34 cellular contexts compared by ENCODE assay signal in the genomic region with DNA sequence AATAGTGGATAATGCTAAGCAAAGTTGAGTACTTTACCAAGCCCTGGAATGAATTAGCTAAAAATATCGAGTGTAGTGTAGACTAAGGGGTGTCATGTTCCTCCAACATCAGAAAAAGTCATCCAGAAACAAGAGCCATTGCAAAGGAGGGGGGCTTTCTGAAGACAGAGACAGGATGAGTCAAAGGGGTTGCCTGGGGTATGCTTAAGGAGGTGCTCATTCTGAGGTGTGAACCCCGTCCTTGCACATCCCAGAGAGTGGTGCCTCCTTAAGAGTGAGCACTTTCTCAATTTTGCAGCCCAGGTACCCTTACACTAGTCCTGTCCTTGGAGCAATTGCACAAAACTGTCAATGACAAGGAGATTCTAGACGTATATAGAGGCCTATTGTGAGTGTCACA. TPM values are rescaled to one million over a fixed set of nuclear protein-coding genes. Genes with fewer than 3 reads are reported as not detected.
"Had no signal": no experiment of that assay in that cellular context is flagged by ENCODE, and none has a peak within 500 bp of the region (broad histone marks: within the 10 kb centered on the region; RNA-seq: fewer than 3 reads in every experiment).

No MANE protein-coding gene starts in this region.

- H3K9me3 ChIP-seq: esophagus muscularis mucosa, gastroesophageal sphincter, heart left ventricle, left lung, mucosa of descending colon, prostate gland, right atrium auricular region, thoracic aorta, upper lobe of left lung had no signal

- H3K27me3 ChIP-seq: esophagus muscularis mucosa, foreskin keratinocyte, gastroesophageal sphincter, heart left ventricle, left lung, right atrium auricular region, tibial nerve, upper lobe of left lung had no signal

- H3K36me3 ChIP-seq: esophagus muscularis mucosa, gastroesophageal sphincter, heart left ventricle, left lung, prostate gland, right atrium auricular region, thoracic aorta, tibial nerve, upper lobe of left lung had no signal

- H3K4me1 Mint-ChIP-seq: endodermal cell, mesothelial cell of epicardium, nephron progenitor cell had no signal

- DNase-seq: dorsolateral prefrontal cortex; effector CD4-positive, alpha-beta T cell; endodermal cell; foreskin keratinocyte; heart left ventricle; hippocampal formation; left cardiac atrium; left lung; mesenchymal stem cell; mucosa of descending colon; naive B cell; nephron progenitor cell; nucleus accumbens; stimulated activated CD4-positive, alpha-beta T cell treated with anti-CD3 and anti-CD28 coated beads, Interleukin-12 subunit alpha, Interleukin-12 subunit beta, amount 100 ng/mL, for 4 hours; stimulated activated CD4-positive, alpha-beta T cell treated with anti-CD3 and anti-CD28 coated beads, Interleukin-1b, Interleukin-23, amount 100 ng/mL, for 48 hours; stimulated activated CD4-positive, alpha-beta T cell treated with anti-CD3 and anti-CD28 coated beads, Interleukin-4, amount 100 ng/mL, for 1 hour; stimulated activated CD8-positive, alpha-beta memory T cell treated with anti-CD3 and anti-CD28 coated beads, Interleukin-4, amount 100 ng/mL, for 48 hours; stimulated activated naive CD4-positive, alpha-beta T cell treated with Interleukin-2 at 50 U/mL for 16 hours; upper lobe of left lung had no signal

- H3K4me3 Mint-ChIP-seq: endodermal cell, mesothelial cell of epicardium, nephron progenitor cell had no signal

- H3K27ac Mint-ChIP-seq: endodermal cell, mesothelial cell of epicardium, nephron progenitor cell had no signal

- H3K4me3 ChIP-seq: dorsolateral prefrontal cortex, esophagus muscularis mucosa, gastroesophageal sphincter, heart left ventricle, left lung, mucosa of descending colon, prostate gland, right atrium auricular region, smooth muscle cell, thoracic aorta, tibial nerve, upper lobe of left lung had no signal

- H3K27ac ChIP-seq: dorsolateral prefrontal cortex, esophagus muscularis mucosa, foreskin keratinocyte, gastroesophageal sphincter, heart left ventricle, left lung, prostate gland, right atrium auricular region, thoracic aorta, tibial nerve, upper lobe of left lung had no signal

- ATAC-seq: foreskin keratinocyte, gastroesophageal sphincter, heart left ventricle, left cardiac atrium, left lung, mucosa of descending colon, sciatic nerve had no signal

- H3K4me1 ChIP-seq: esophagus muscularis mucosa, foreskin keratinocyte, gastroesophageal sphincter, prostate gland, right atrium auricular region, tibial nerve had no signal

- H3K36me3 Mint-ChIP-seq: mesothelial cell of epicardium had no signal

RNA-seq across cellular contexts. Expression of a gene that starts 43.1 kb away (rescaled TPM):
- total RNA-seq: epithelial cell of proximal tubule, fibroblast of lung, foreskin keratinocyte, kidney epithelial cell, left lung, lower leg skin, lung microvascular endothelial cell, mesothelial cell of epicardium, osteocyte, smooth muscle cell, upper lobe of left lung had no signal
- polyA plus RNA-seq: fibroblast of lung, foreskin keratinocyte, smooth muscle cell had no signal
